Comparison of ENCODE assay signal across 28 cellular contexts in the genomic region with DNA sequence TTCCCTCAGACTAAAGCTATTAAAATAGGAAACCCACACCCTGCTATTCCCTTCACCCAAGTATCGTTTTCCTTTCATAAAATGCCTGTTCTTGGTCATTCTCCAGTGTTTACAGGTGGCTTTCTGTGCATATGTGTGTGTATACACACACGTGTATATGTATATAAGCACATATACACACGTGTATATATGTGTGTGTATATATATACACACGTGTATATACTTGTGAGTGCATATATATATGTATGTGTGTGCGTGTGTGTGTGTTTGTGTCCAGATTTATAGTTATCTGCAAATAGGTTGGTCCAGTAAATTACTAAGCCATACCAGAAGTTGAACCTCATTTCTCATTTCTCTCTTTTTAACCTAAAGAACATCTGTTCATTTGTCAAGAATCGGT.
"Had no signal": no experiment of that assay in that cellular context is flagged by ENCODE, and none has a peak within 500 bp of the region (broad histone marks: within the 10 kb centered on the region; RNA-seq: fewer than 3 reads in every experiment).

No MANE protein-coding gene starts in this region.

- H3K4me1 ChIP-seq: colonic mucosa, esophagus squamous epithelium, gastrocnemius medialis, left lung, lower lobe of right lung had no signal

- DNase-seq: colonic mucosa; cortex of kidney; effector CD8-positive, alpha-beta T cell; effector memory CD8-positive, alpha-beta T cell; endodermal cell; erythroblast; esophagus squamous epithelium; foreskin fibroblast; foreskin melanocyte; gastrocnemius medialis; glutamatergic neuron; head of caudate nucleus; heart right ventricle; hippocampal formation; left cardiac atrium; left lung; left ventricle myocardium superior; lower lobe of right lung; mesenchymal stem cell; mucosa of descending colon; naive B cell had no signal

- FAIRE-seq: endometrium, islet of Langerhans, keratinocyte had no signal

- H3K4me3 ChIP-seq: colonic mucosa, esophagus squamous epithelium, gastrocnemius medialis, heart right ventricle, left lung, lower lobe of right lung, mucosa of descending colon had no signal

- H3K27me3 Mint-ChIP-seq: dendritic cell treated with granulocyte-macrophage colony-stimulating factor and Interleukin-4, amounts not matched to agents 40 ng/mL and 50 ng/mL, for 4 days had no signal

- H3K27ac Mint-ChIP-seq: dendritic cell treated with granulocyte-macrophage colony-stimulating factor and Interleukin-4, amounts not matched to agents 40 ng/mL and 50 ng/mL, for 4 days; effector memory CD8-positive, alpha-beta T cell; endodermal cell; mesothelial cell of epicardium; naive B cell had no signal

- H3K36me3 Mint-ChIP-seq: mesothelial cell of epicardium, naive B cell had no signal

- H3K9me3 ChIP-seq: colonic mucosa, esophagus squamous epithelium, gastrocnemius medialis, heart right ventricle, left lung, lower lobe of right lung, mucosa of descending colon had no signal

- ATAC-seq: effector memory CD8-positive, alpha-beta T cell; esophagus mucosa; gastrocnemius medialis; heart right ventricle; left cardiac atrium; left lung; left ventricle myocardium superior; lower lobe of right lung; mucosa of descending colon had no signal

- H3K4me3 Mint-ChIP-seq: dendritic cell treated with granulocyte-macrophage colony-stimulating factor and Interleukin-4, amounts not matched to agents 40 ng/mL and 50 ng/mL, for 4 days; effector memory CD8-positive, alpha-beta T cell; endodermal cell; mesothelial cell of epicardium; naive B cell had no signal

- H3K9me3 Mint-ChIP-seq: dendritic cell treated with granulocyte-macrophage colony-stimulating factor and Interleukin-4, amounts not matched to agents 40 ng/mL and 50 ng/mL, for 4 days; endodermal cell; naive B cell had no signal

- H3K4me1 Mint-ChIP-seq: mesothelial cell of epicardium, naive B cell had no signal

- H3K27ac ChIP-seq: colonic mucosa, epithelial cell of prostate, esophagus squamous epithelium, gastrocnemius medialis, heart right ventricle, left lung, lower lobe of right lung had no signal
